Comparison of ENCODE assay signal across 6 cellular contexts in the genomic region with DNA sequence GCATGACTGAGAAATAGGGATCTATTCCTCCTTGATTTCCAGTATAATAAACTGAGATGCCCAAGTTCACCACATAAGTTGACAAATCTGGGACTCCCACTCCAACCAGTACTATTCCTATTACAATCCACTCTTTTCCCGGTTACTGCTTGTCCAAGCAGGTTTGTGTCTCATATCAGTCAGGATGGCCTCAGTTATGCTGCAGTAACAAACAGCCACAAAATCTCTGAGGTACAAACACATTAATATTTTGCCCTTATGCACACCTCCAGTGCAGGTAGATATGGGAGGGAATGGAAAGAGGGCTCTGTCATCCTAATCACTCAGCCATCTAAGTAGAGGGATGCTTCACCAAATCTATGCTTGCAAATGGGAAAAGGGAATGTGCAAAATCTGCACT.
"Had no signal": no experiment of that assay in that cellular context is flagged by ENCODE, and none has a peak within 500 bp of the region (broad histone marks: within the 10 kb centered on the region; RNA-seq: fewer than 3 reads in every experiment).

No MANE protein-coding gene starts in this region.

- H3K4me2 ChIP-seq: KMS-11 had no signal

- H3K9ac ChIP-seq: KMS-11 had no signal

- FAIRE-seq: HTR-8/SVneo had no signal

- H3K27ac ChIP-seq: HL-60, KMS-11 had no signal

- DNase-seq: IMR-90, KBM-7, KG1 had no signal
